8 cellular contexts compared by ENCODE assay signal in the genomic region with DNA sequence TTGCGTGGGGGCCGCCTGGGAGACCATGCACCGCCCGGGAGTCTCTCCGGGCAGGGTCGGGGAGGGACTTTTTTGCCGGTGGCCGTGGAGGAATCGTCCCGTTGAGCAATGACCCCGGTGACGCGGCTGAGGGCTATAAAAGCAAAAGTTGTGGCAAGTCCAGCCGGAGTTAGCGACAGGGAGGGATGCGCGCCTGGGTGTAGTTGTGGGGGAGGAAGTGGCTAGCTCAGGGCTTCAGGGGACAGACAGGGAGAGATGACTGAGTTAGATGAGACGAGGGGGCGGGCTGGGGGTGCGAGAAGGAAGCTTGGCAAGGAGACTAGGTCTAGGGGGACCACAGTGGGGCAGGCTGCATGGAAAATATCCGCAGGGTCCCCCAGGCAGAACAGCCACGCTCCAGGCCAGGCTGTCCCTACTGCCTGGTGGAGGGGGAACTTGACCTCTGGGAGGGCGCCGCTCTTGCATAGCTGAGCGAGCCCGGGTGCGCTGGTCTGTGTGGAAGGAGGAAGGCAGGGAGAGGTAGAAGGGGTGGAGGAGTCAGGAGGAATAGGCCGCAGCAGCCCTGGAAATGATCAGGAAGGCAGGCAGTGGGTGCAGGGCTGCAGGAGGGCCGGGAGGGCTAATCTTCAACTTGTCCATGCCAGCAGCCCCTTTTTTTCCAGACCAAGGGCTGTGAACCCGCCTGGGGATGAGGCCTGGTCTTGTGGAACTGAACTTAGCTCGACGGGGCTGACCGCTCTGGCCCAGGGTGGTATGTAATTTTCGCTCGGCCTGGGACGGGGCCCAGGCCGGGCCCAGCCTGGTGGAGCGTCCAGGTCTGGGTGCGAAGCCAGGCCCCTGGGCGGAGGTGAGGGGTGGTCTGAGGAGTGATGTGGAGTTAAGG. TPM values are rescaled to one million over a fixed set of nuclear protein-coding genes. Genes with fewer than 3 reads are reported as not detected.
DNase-seq lines count a peak whose midpoint lies in the region; ATAC-seq and TF ChIP-seq lines count a peak whose summit lies in the region.

TSS of gene NEAT1 (plus strand) at position 166 of the 883 bp plus-strand sequence.

- TSS peak; percentile 46 for BruUV-seq in A673 (replicated peaks; lab: Mats Ljungman, UMichigan)

- H3K4me2 ChIP-seq in GM23248 (ENCODE audit: unreplicated experiment): peak within 1 kb of the TSS; percentile 97

- H2AFZ ChIP-seq in GM23248: no peak within 1 kb of the TSS

- peaks cover 86% of the 10 kb centered on the region for H3K79me2 ChIP-seq in GM23248 (ENCODE audit: insufficient read depth)

- peaks cover 7% of the 10 kb centered on the region for H3K27me3 Mint-ChIP-seq in activated CD4-positive, alpha-beta T cell treated with anti-CD3 and anti-CD28 coated beads, Interleukin-2, amount 10 ng/mL, durations not matched to agents 24 days and 14 days

- H3K4me1 Mint-ChIP-seq in activated CD4-positive, alpha-beta T cell treated with anti-CD3 and anti-CD28 coated beads, Interleukin-2, amount 10 ng/mL, durations not matched to agents 24 days and 14 days: peaks cover 63% of the 10 kb centered on the region

- H3K27me3 ChIP-seq in A673 (replicated peaks; ENCODE audit: insufficient read depth, low read depth, low read length, poor library complexity) (no peaks in the 10 kb centered on the region), GM23248 (replicated peaks; ENCODE audit: insufficient read depth) (no peaks in the 10 kb centered on the region)

- H3K36me3 ChIP-seq in A673 (ENCODE audit: insufficient read depth, low read length, poor library complexity, severe bottlenecking) (peaks cover 36% of the 10 kb centered on the region), GM23248 (ENCODE audit: low read depth) (peaks cover 43% of the 10 kb centered on the region)

- POLR2A ChIA-PET in A673 (lab: Charles Lee; ENCODE audit: low non-redundant PET): interaction anchor here (0.6 to 1.6 kb wide), 10 partner anchors 24 to 554 kb away, joined by 3 to 19 read pairs (median 5); partner anchors contain the start of gene MALAT1

- peaks cover 78% of the 10 kb centered on the region for H3K4me1 ChIP-seq in A673 (ENCODE audit: insufficient read depth, low read length, poor library complexity, severe bottlenecking)
- H3K4me1 ChIP-seq in GM23248 (ENCODE audit: insufficient read depth): peaks cover 33% of the 10 kb centered on the region

- 0 to 2% methylated on average over 36 to 40 of the region's 40 CpGs for WGBS in GM23248 (ENCODE audit: low coverage in 1 of 2, low lambda C conversion rate in 2 of 2, missing lambda C conversion rate in 2 of 2), 2 experiments

- H3K9me2 ChIP-seq in GM23248 (ENCODE audit: insufficient read depth): no peaks in the 10 kb centered on the region

- no peaks in the 10 kb centered on the region for H3K9me3 Mint-ChIP-seq in activated CD4-positive, alpha-beta T cell treated with anti-CD3 and anti-CD28 coated beads, Interleukin-2, amount 10 ng/mL, durations not matched to agents 24 days and 14 days

- TF ChIP-seq CTCF in A673 (conservative IDR thresholded peaks at IDR 0.05; ENCODE audit: low read depth, low read length): 0 out of 2 replicates have a peak, but pooled peaks have one; percentile 9

- CTCF ChIA-PET in A673 (lab: Charles Lee): interaction anchor here (0.6 to 0.7 kb wide), 3 partner anchors 102 to 465 kb away, joined by 3 to 4 read pairs (median 3); partner anchors contain the start of genes FIBP and SCYL1

- peaks cover 74% of the 10 kb centered on the region for H3F3A ChIP-seq in GM23248 (ENCODE audit: insufficient read depth)

- H3K4me3 Mint-ChIP-seq in activated CD4-positive, alpha-beta T cell treated with anti-CD3 and anti-CD28 coated beads, Interleukin-2, amount 10 ng/mL, durations not matched to agents 24 days and 14 days: peak within 1 kb of the TSS; percentile 100

- H3K9ac ChIP-seq in GM23248: peak within 1 kb of the TSS; percentile 100

- H3K36me3 Mint-ChIP-seq in activated CD4-positive, alpha-beta T cell treated with anti-CD3 and anti-CD28 coated beads, Interleukin-2, amount 10 ng/mL, durations not matched to agents 24 days and 14 days (ENCODE audit: low read depth): peaks cover 59% of the 10 kb centered on the region

- H4K20me1 ChIP-seq in GM23248 (ENCODE audit: insufficient read depth): peaks cover 41% of the 10 kb centered on the region

- H3K27ac Mint-ChIP-seq in activated CD4-positive, alpha-beta T cell treated with anti-CD3 and anti-CD28 coated beads, Interleukin-2, amount 10 ng/mL, durations not matched to agents 24 days and 14 days: peak within 1 kb of the TSS; percentile 100

- H3K27ac ChIP-seq in A673 (ENCODE audit: low read depth, low read length, poor library complexity, severe bottlenecking) (peak within 1 kb of the TSS; percentile 100), GM23248 (peak within 1 kb of the TSS; percentile 100), cingulate gyrus (ENCODE audit: low read depth, low read length) (peak within 1 kb of the TSS; percentile 100)

- H3K4me3 ChIP-seq in A673 (ENCODE audit: low read depth, low read length, poor library complexity, severe bottlenecking) (peak within 1 kb of the TSS; percentile 66), GM23248 (peak within 1 kb of the TSS; percentile 93)

- DNase-seq in A673 (ENCODE audit: low spot score) (peak; percentile 93), GM23248 (peak; percentile 88), NCI-H510A (lab: John Stamatoyannopoulos, UW) (peak; percentile 80), left kidney (ENCODE audit: low read depth, low spot score) (peak; percentile 96)
- DNase-seq in activated CD4-positive, alpha-beta T cell treated with anti-CD3 and anti-CD28 coated beads, Interleukin-2, amount 10 ng/mL, durations not matched to agents 24 days and 14 days: peak; percentile 99
- peak; percentile 95 for DNase-seq in stimulated activated CD4-positive, alpha-beta T cell treated with anti-CD3 and anti-CD28 coated beads, Interleukin-1b, Interleukin-23, amount 100 ng/mL, for 48 hours

- ATAC-seq in GM19395 (IDR thresholded peaks at IDR 0.05; ENCODE audit: unreplicated experiment): no peak

- intact Hi-C loops in A673 (cut with micrococcal nuclease; ENCODE audit: unreplicated experiment): loop anchor here (2.0 kb wide), 1 partner anchor 54 kb away; no protein-coding TSS in a partner anchor
- intact Hi-C loops in activated CD4-positive, alpha-beta T cell treated with anti-CD3 and anti-CD28 coated beads, Interleukin-2, amount 10 ng/mL, durations not matched to agents 24 days and 14 days (cut with micrococcal nuclease): loop anchor here (1.0 kb wide), 1 partner anchor 41 kb away; the partner anchor contains the start of gene SLC25A45

- in situ Hi-C loops in GM23248 (cut with MboI): no loop called here

- H3K9me3 ChIP-seq in A673 (ENCODE audit: low read depth, low read length, poor library complexity, severe bottlenecking) (no peaks in the 10 kb centered on the region), GM23248 (ENCODE audit: low read depth) (no peaks in the 10 kb centered on the region)

RNA-seq across cellular contexts. Expression of gene NEAT1, which starts in this region (rescaled TPM):
- total RNA-seq in A673 (2021): 196 and 211 TPM in 2 replicates
- total RNA-seq in GM23248 (2014; rRNA removed; shearing (Covaris generic)): 74.3 and 143 TPM in 2 replicates
- polyA plus RNA-seq in GM23248 (2016; fragmentation: Nextera tagmentation; extraction: Ambion mirVana): 36.2 and 50.7 TPM in 2 replicates
- total RNA-seq in activated CD4-positive, alpha-beta T cell treated with anti-CD3 and anti-CD28 coated beads, Interleukin-2, amount 10 ng/mL, durations not matched to agents 24 days and 14 days: 410 and 411 TPM in 2 replicates
